ENCODE assay signal across 12 cellular contexts in the genomic region with DNA sequence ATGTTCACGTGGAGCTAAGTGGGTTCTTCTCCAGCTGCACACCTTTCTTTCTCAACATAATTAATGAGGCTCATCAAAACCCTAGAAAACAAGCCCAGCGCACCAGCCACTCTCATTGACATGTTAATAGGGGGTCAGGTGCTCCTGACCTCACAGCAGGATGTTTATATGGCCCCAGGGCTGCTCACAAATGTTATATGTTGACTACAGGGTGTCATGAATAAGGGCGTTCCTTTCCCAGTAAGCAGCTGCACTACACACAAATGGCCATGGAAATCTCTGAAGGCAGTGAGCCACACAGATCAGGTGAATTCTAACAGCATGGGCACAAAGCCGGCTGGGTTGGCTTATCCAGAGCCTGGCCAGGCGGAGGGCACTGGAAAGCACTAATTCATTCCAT.
DNase-seq lines count a peak whose midpoint lies in the region; FAIRE-seq and TF ChIP-seq lines count a peak whose summit lies in the region.
"Had no signal": no experiment of that assay in that cellular context is flagged by ENCODE, and none has a peak within 500 bp of the region (broad histone marks: within the 10 kb centered on the region; RNA-seq: fewer than 3 reads in every experiment).

No MANE protein-coding gene starts in this region.

- H3K9me3 Mint-ChIP-seq in type B pancreatic cell, result peaks cover 4% of the 10 kb centered on the region

- peak overlapping the region; percentile 49 for H3K4me3 Mint-ChIP-seq in type B pancreatic cell
- H3K4me3 Mint-ChIP-seq: activated naive CD8-positive, alpha-beta T cell; stimulated activated naive CD8-positive, alpha-beta T cell treated with anti-CD3 and anti-CD28 coated beads, Interleukin-15, Interleukin-2, amounts not matched to agents 100 ng/mL and 50 ng/mL, for 24 hours had no signal

- H3K27ac ChIP-seq in esophagus squamous epithelium (peak overlapping the region in 3 of 4 donors; percentile 1 to 57 (median 49)), stomach (no peak overlapping the region)
- H3K27ac ChIP-seq: GM23248 had no signal

- H3K27me3 ChIP-seq in esophagus squamous epithelium, result no peaks in the 10 kb centered on the region
- no peaks in the 10 kb centered on the region for H3K27me3 ChIP-seq in stomach

- H3K4me1 ChIP-seq in esophagus squamous epithelium (peaks cover 6 to 49% (median 14%) of the 10 kb centered on the region in 3 donors), stomach (peaks cover 0 to 12% (median 6%) of the 10 kb centered on the region in 4 donors)

- WGBS in esophagus squamous epithelium, 2 donors, result 52 to 67% methylated on average over 4 to 5 of the region's 5 CpGs
- WGBS in stomach, 5 donors, result 88 to 91% (median 90%) methylated on average over 5 of the region's 5 CpGs

- peaks cover 5% of the 10 kb centered on the region for H3K36me3 Mint-ChIP-seq in type B pancreatic cell

- TF ChIP-seq EP300 in stomach (IDR thresholded peaks at IDR 0.05), result no peak

- peak in 2 of 6 experiments; percentile 24 to 47 for TF ChIP-seq CTCF in esophagus squamous epithelium (IDR thresholded peaks at IDR 0.05)
- peak; percentile 61 for TF ChIP-seq CTCF in type B pancreatic cell (conservative IDR thresholded peaks at IDR 0.05)
- no peak for TF ChIP-seq CTCF in D721Med (IDR thresholded peaks at IDR 0.05; ENCODE audit: insufficient read depth, missing control alignments)
- TF ChIP-seq CTCF in stomach (IDR thresholded peaks at IDR 0.05), result no peak

- no peak for FAIRE-seq in D721Med (lab: Jason Lieb, UNC)
- FAIRE-seq: K562 had no signal

- H3K4me3 ChIP-seq in esophagus squamous epithelium (no peak overlapping the region), stomach (no peak overlapping the region)
- H3K4me3 ChIP-seq: GM23248, K562 had no signal

- intact Hi-C loops in esophagus squamous epithelium (cut with DNase I), result no loop called here
- intact Hi-C loops in stomach (cut with DNase I; ENCODE audit: low total_unique reads), result no loop called here

- peak overlapping the region; percentile 37 for H3K27ac Mint-ChIP-seq in type B pancreatic cell
- H3K27ac Mint-ChIP-seq: activated naive CD8-positive, alpha-beta T cell; stimulated activated naive CD8-positive, alpha-beta T cell treated with anti-CD3 and anti-CD28 coated beads, Interleukin-15, Interleukin-2, amounts not matched to agents 100 ng/mL and 50 ng/mL, for 24 hours had no signal

- H3K4me1 Mint-ChIP-seq in type B pancreatic cell (ENCODE audit: unreplicated experiment), result peaks cover 32% of the 10 kb centered on the region

- no peaks in the 10 kb centered on the region for H3K9me3 ChIP-seq in esophagus squamous epithelium
- no peaks in the 10 kb centered on the region for H3K9me3 ChIP-seq in stomach

- TF ChIP-seq POLR2A in esophagus squamous epithelium (IDR thresholded peaks at IDR 0.05) (no peak), stomach (IDR thresholded peaks at IDR 0.05) (no peak)

- H3K36me3 ChIP-seq in esophagus squamous epithelium, result no peaks in the 10 kb centered on the region
- H3K36me3 ChIP-seq in stomach, result no peaks in the 10 kb centered on the region

- DNase-seq in NCI-H1417 (lab: John Stamatoyannopoulos, UW) (peak; percentile 68 to 100 (median 96)), NCI-H446 (lab: John Stamatoyannopoulos, UW) (peak; percentile 68 to 75), esophagus squamous epithelium (lab: John Stamatoyannopoulos, UW) (no peak), type B pancreatic cell (ENCODE audit: extremely low spot score, unreplicated experiment) (no peak), T-helper 9 cell (no peak), D721Med (ENCODE audit: insufficient read length, low spot score) (no peak), stomach (no peak)
- DNase-seq: GM23248, T-helper 2 cell had no signal

- H3K27me3 Mint-ChIP-seq in type B pancreatic cell, result no peaks in the 10 kb centered on the region
- H3K27me3 Mint-ChIP-seq: activated naive CD8-positive, alpha-beta T cell; stimulated activated naive CD8-positive, alpha-beta T cell treated with anti-CD3 and anti-CD28 coated beads, Interleukin-15, Interleukin-2, amounts not matched to agents 100 ng/mL and 50 ng/mL, for 24 hours had no signal

Comparison
In these comparisons a context has a peak if more than half of its experiments do, and no peak if none do; other contexts are left out.
1. DNase-seq: peak in NCI-H1417 (3 of 3) and NCI-H446 (2 of 2); none in esophagus squamous epithelium (single experiment), type B pancreatic cell (single experiment), T-helper 9 cell (single experiment), D721Med (single experiment) and stomach (single experiment).
2. H3K27ac ChIP-seq: peak in esophagus squamous epithelium (3 of 4); none in stomach (0 of 5).